In genomic region chr17:1718362-1719165, GRCh38 we compare ENCODE assay signal across 9 cellular contexts. TPM values are rescaled to one million over a fixed set of nuclear protein-coding genes. Genes with fewer than 3 reads are reported as not detected.
A peak's percentile ranks its signal among the peaks of the same experiment; 100 is the strongest.
DNase-seq lines count a peak whose midpoint lies in the region; ATAC-seq and TF ChIP-seq lines count a peak whose summit lies in the region.
"Had no signal": no experiment of that assay in that cellular context is flagged by ENCODE, and none has a peak within 500 bp of the region (broad histone marks: within the 10 kb centered on the region; RNA-seq: fewer than 3 reads in every experiment).

No MANE protein-coding gene starts in this region.

- WGBS in heart left ventricle, 4 donors = 63 to 72% (median 69%) methylated on average over 19 of the region's 19 CpGs
- 61% methylated on average over 19 of the region's 19 CpGs for WGBS in liver

- TF ChIP-seq CTCF in heart left ventricle (IDR thresholded peaks at IDR 0.05) = no peak
- TF ChIP-seq CTCF in liver (IDR thresholded peaks at IDR 0.05; ENCODE audit: low read depth, low read length, missing input control) = no peak

- H3K4me3 ChIP-seq in heart left ventricle (peak overlapping the region in 2 of 12 donors; percentile 81 to 87), liver (ENCODE audit: low read depth in 1 of 3, low read length in 3 of 3) (no peak overlapping the region)

- intact Hi-C loops in heart left ventricle (cut with DNase I) = loop anchor here in 3 of 10 donors (5.0 to 10.0 kb wide), 5 partner anchors 144 to 676 kb away; partner anchors contain the start of genes OVCA2 (in 1 of the 3) and RTN4RL1 (in 1 of the 3)
- intact Hi-C loops in Right ventricle myocardium superior (cut with DNase I) = no loop called here

- no peak overlapping the region for H3K9ac ChIP-seq in liver (ENCODE audit: low read depth in 1 of 2, low read length in 2 of 2)

- DNase-seq in heart left ventricle (peak in 2 of 5 donors; percentile 32 to 37), Right ventricle myocardium superior (no peak), ureter (ENCODE audit: low spot score) (peak; percentile 54), NCI-H82 (lab: John Stamatoyannopoulos, UW) (no peak), LoVo (ENCODE audit: low spot score) (no peak)
- DNase-seq: MV-4-11; stimulated activated CD4-positive, alpha-beta T cell treated with anti-CD3 and anti-CD28 coated beads, Interleukin-1b, Interleukin-23, amount 100 ng/mL, for 48 hours; WERI-Rb-1 had no signal

- H3K27me3 ChIP-seq in heart left ventricle (no peaks in the 10 kb centered on the region), liver (ENCODE audit: control insufficient read depth in 4 of 4, insufficient read depth in 4 of 4, low read length in 3 of 4) (no peaks in the 10 kb centered on the region)

- H3K4me1 ChIP-seq in heart left ventricle = peaks cover 9 to 60% (median 33%) of the 10 kb centered on the region in 12 donors
- H3K4me1 ChIP-seq in liver (ENCODE audit: control insufficient read depth in 4 of 4, insufficient read depth in 4 of 4, low read length in 3 of 4) = peaks cover 7 to 38% (median 26%) of the 10 kb centered on the region in 4 donors

- ATAC-seq in heart left ventricle (no peak), Right ventricle myocardium superior (ENCODE audit: poor library complexity) (no peak)

- H3K27ac ChIP-seq in heart left ventricle = peak overlapping the region in 11 of 12 donors; percentile 96 to 100 (median 100)
- H3K27ac ChIP-seq in liver (ENCODE audit: low read depth in 1 of 2, low read length in 2 of 2) = peak overlapping the region; percentile 92 to 100

- H3K36me3 ChIP-seq in heart left ventricle = peaks cover 0 to 8% (median 6%) of the 10 kb centered on the region in 9 donors
- H3K36me3 ChIP-seq in liver (ENCODE audit: control insufficient read depth in 4 of 4, insufficient read depth in 3 of 4, low read depth in 1 of 4, low read length in 3 of 4) = peaks cover 0 to 6% (median 2%) of the 10 kb centered on the region in 4 donors
- H3K36me3 ChIP-seq: WERI-Rb-1 had no signal

- H3K9me3 ChIP-seq in heart left ventricle (no peaks in the 10 kb centered on the region), liver (ENCODE audit: control insufficient read depth in 4 of 4, low read length in 3 of 4) (no peaks in the 10 kb centered on the region)

- TF ChIP-seq RAD21 in liver (IDR thresholded peaks at IDR 0.05) = no peak

- no peak for TF ChIP-seq POLR2A in heart left ventricle (IDR thresholded peaks at IDR 0.05)

TF ChIP-seq in liver, 16 proteins besides CTCF, POLR2A, EP300 and RAD21:
- TF ChIP-seq HNF4G (IDR thresholded peaks at IDR 0.05) (peak; percentile 27), HNF4A (conservative IDR thresholded peaks at IDR 0.05) (peak; percentile 72 to 90), REST (IDR thresholded peaks at IDR 0.05) (no peak), RXRA (IDR thresholded peaks at IDR 0.05) (peak; percentile 54 to 73), YY1 (IDR thresholded peaks at IDR 0.05) (peak; percentile 16), ZBTB33 (IDR thresholded peaks at IDR 0.05) (no peak)

RNA-seq across cellular contexts. Expression of gene WDR81, which starts 5.9 kb away (rescaled TPM):
- 10 to 100 TPM in 4 of 9 donors, 1 to 10 TPM in 5; 7.2 to 29.0 (median 9.3) TPM for total RNA-seq in heart left ventricle
- 10 to 100 TPM in 1 of 2 donors, 1 to 10 TPM in 1; 9.1 to 12.5 TPM for polyA plus RNA-seq in heart left ventricle
- total RNA-seq in Right ventricle myocardium superior = 8.5 TPM
- total RNA-seq in liver = 10 to 100 TPM; 39.2 to 41.8 TPM
- polyA plus RNA-seq in liver = 10 to 100 TPM; 12.3 to 26.8 TPM
- total RNA-seq in ureter = 29.5 TPM

RNA-seq across cellular contexts. Expression of gene TLCD2, which starts 8.4 kb away (rescaled TPM):
- 1 to 10 TPM; 1.5 to 6.1 (median 2.3) TPM for total RNA-seq in heart left ventricle
- polyA plus RNA-seq in heart left ventricle = 1 to 10 TPM; 1.5 to 3.3 TPM
- total RNA-seq in Right ventricle myocardium superior = 2.0 TPM
- 1 to 10 TPM; 1.2 to 7.3 TPM for total RNA-seq in liver
- 1 to 10 TPM; 2.6 to 4.3 TPM for polyA plus RNA-seq in liver
- total RNA-seq in ureter = 9.2 TPM

RNA-seq across cellular contexts. Expression of gene SERPINF2, which starts 24.1 kb away (rescaled TPM):
- 1 to 10 TPM in 2 of 9 donors, under 1 TPM in 6, not detected in 1; 0.25 to 1.8 (median 0.77) TPM for total RNA-seq in heart left ventricle
- polyA plus RNA-seq in heart left ventricle = 1 to 10 TPM in 1 of 2 donors, under 1 TPM in 1; 0.65 to 1.4 TPM
- total RNA-seq in Right ventricle myocardium superior = 0.32 TPM
- total RNA-seq in liver = 100 to 1,000 TPM; 582 to 768 TPM
- polyA plus RNA-seq in liver = 1,000 to 10,000 TPM in 1 of 2 donors, 100 to 1,000 TPM in 1; 477 to 1,248 TPM
- total RNA-seq in ureter = 7.1 TPM

RNA-seq across cellular contexts. Expression of gene PRPF8, which starts 33.9 kb away (rescaled TPM):
- total RNA-seq in heart left ventricle (100 to 1,000 TPM; 119 to 195 (median 174) TPM), Right ventricle myocardium superior (125 TPM), liver (100 to 1,000 TPM; 103 to 110 TPM), ureter (396 TPM)
- polyA plus RNA-seq in heart left ventricle (10 to 100 TPM; 70.1 to 98.1 TPM), liver (10 to 100 TPM; 50.2 to 61.1 TPM)

RNA-seq across cellular contexts. Expression of gene SERPINF1, which starts 43.3 kb away (rescaled TPM):
- 100 to 1,000 TPM in 5 of 9 donors, 10 to 100 TPM in 4; 67.5 to 460 (median 103) TPM for total RNA-seq in heart left ventricle
- polyA plus RNA-seq in heart left ventricle = 100 to 1,000 TPM; 101 to 125 TPM
- 131 TPM for total RNA-seq in Right ventricle myocardium superior
- total RNA-seq in liver = 1,000 to 10,000 TPM in 1 of 2 donors, 100 to 1,000 TPM in 1; 319 to 1,105 TPM
- 100 to 1,000 TPM; 742 to 798 TPM for polyA plus RNA-seq in liver
- 238 TPM for total RNA-seq in ureter

Comparison
In these comparisons a context has a peak if more than half of its experiments do, and no peak if none do; other contexts are left out.
1. RNA of gene SERPINF2, which starts 24.1 kb away (total RNA-seq): 582 to 768 TPM in liver; 7.1 TPM in ureter (single experiment), 0.25 to 1.8 TPM in heart left ventricle and 0.32 TPM in Right ventricle myocardium superior (single experiment); every median in the first group is over 10 times any median in the second.